Comparison of ENCODE assay signal across 1 cellular context in genomic region chr6:43949451-43950110, GRCh38.
A peak's percentile ranks its signal among the peaks of the same experiment; 100 is the strongest.
TF ChIP-seq lines count a peak whose summit lies in the region.

No MANE protein-coding gene starts in this region.

TF ChIP-seq in K562, 482 proteins besides CTCF, POLR2A, EP300 and RAD21 (continued from another document):
- TF ChIP-seq MAFK (IDR thresholded peaks at IDR 0.05; ENCODE audit: low read length) (no peak), HNRNPH1 (optimal IDR thresholded peaks at IDR 0.05; ENCODE audit: low read depth, low read length) (no peak), GTF2E2 (tag; IDR thresholded peaks at IDR 0.05) (no peak), MGA (IDR thresholded peaks at IDR 0.05) (peak; percentile 47), CBX8 (IDR thresholded peaks at IDR 0.05; ENCODE audit: borderline replicate concordance, extremely low read depth, low read depth, low read length, poor library complexity, severe bottlenecking) (no peak), HOXB6 (CRISPR knock-in tag; IDR thresholded peaks at IDR 0.05; ENCODE audit: borderline replicate concordance) (no peak), SRSF3 (IDR thresholded peaks at IDR 0.05; ENCODE audit: insufficient read depth, low read length) (no peak)
